ENCODE assay signal across 12 cellular contexts in genomic region chr6:148677594-148678476, GRCh38.
A peak's percentile ranks its signal among the peaks of the same experiment; 100 is the strongest.
DNase-seq lines count a peak whose midpoint lies in the region; ATAC-seq and TF ChIP-seq lines count a peak whose summit lies in the region.
"Had no signal": no experiment of that assay in that cellular context is flagged by ENCODE, and none has a peak within 500 bp of the region (broad histone marks: within the 10 kb centered on the region; RNA-seq: fewer than 3 reads in every experiment).

No MANE protein-coding gene starts in this region.

- H3K9me3 ChIP-seq in BE2C = no peaks in the 10 kb centered on the region
- H3K9me3 ChIP-seq: neutrophil had no signal

- no peaks in the 10 kb centered on the region for H3K36me3 ChIP-seq in BE2C
- H3K36me3 ChIP-seq: neutrophil had no signal

- ATAC-seq in GM18861 (IDR thresholded peaks at IDR 0.05; ENCODE audit: unreplicated experiment) (peak; percentile 79), GM21786 (IDR thresholded peaks at IDR 0.05; ENCODE audit: unreplicated experiment) (peak; percentile 81), HG03457 (IDR thresholded peaks at IDR 0.05; ENCODE audit: unreplicated experiment) (peak; percentile 89)
- ATAC-seq: Panc1 had no signal

- H3K4me1 ChIP-seq in BE2C = no peaks in the 10 kb centered on the region

- no peak overlapping the region for H3K4me3 ChIP-seq in BE2C (ENCODE audit: low read depth, low read length)

- H3K27me3 ChIP-seq in BE2C = no peaks in the 10 kb centered on the region
- H3K27me3 ChIP-seq: neutrophil had no signal

- TF ChIP-seq CTCF in BE2C (IDR thresholded peaks at IDR 0.05; ENCODE audit: low read depth, low read length) = no peak

- DNase-seq in glomerular visceral epithelial cell (ENCODE audit: extremely low spot score) (peak; percentile 8), cortex of kidney (lab: John Stamatoyannopoulos, UW) (no peak), BE2C (no peak), iPS-NIHi7 (ENCODE audit: extremely low spot score) (no peak), mucosa of gallbladder (ENCODE audit: low spot score) (no peak)
- DNase-seq: activated CD4-positive, alpha-beta memory T cell treated with anti-CD3 and anti-CD28 coated beads for 36 hours; glutamatergic neuron had no signal
